ENCODE assay signal across 28 cellular contexts in the genomic region with DNA sequence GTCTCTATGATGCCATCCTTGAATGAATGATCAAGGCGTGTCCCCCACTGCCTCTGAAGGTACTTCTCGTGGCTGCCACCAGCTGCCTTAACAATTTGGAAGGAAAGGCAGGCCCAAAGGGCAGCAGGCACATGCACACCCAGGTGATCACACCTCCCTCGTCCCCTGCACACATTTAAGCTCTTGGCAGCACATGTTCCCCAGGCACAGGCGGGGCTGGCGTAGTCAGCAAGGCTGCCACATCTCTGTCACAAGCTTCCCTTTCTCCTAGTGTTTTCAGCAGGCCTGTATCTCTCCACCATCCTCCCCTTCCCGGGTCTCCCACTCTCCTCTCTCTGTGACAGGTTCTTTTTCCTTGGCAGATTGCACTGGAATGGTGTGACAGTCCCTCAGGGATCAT.
"Had no signal": no experiment of that assay in that cellular context is flagged by ENCODE, and none has a peak within 500 bp of the region (broad histone marks: within the 10 kb centered on the region; RNA-seq: fewer than 3 reads in every experiment).

No MANE protein-coding gene starts in this region.

- H3K27me3 ChIP-seq: breast epithelium, sigmoid colon, thyroid gland, upper lobe of left lung, vagina had no signal

- H3K36me3 ChIP-seq: breast epithelium, heart left ventricle, sigmoid colon, thyroid gland, upper lobe of left lung, vagina had no signal

- H3K27me3 Mint-ChIP-seq: stimulated activated memory B cell treated with anti-CD40 and anti-IgM and Interleukin-4, amounts not matched to agents 10 μg/mL and 1 μg/mL and 100 μg/mL, for 72 hours had no signal

- H3K9me3 Mint-ChIP-seq: activated naive CD4-positive, alpha-beta T cell treated with anti-CD3 and anti-CD28 coated beads, Interleukin-2, amount 50 U/mL, for 24 hours; activated T-helper 2 cell treated with anti-CD3 and anti-CD28 coated beads, Interferon-gamma antibody, Interleukin-2, Interleukin-4, amounts not matched to agents 10 μg/mL and 5 μg/mL and 100 μg/mL, durations not matched to agents 14 hours and 24 hours and 36 hours; stimulated activated memory B cell treated with anti-CD40 and anti-IgM and Interleukin-4, amounts not matched to agents 10 μg/mL and 1 μg/mL and 100 μg/mL, for 72 hours had no signal

- H3K4me1 Mint-ChIP-seq: activated CD4-positive, alpha-beta T cell treated with anti-CD3 and anti-CD28 coated beads for 36 hours; activated CD8-positive, alpha-beta memory T cell treated with anti-CD3 and anti-CD28 coated beads, Interleukin-2, amount 10 ng/mL, durations not matched to agents 7 days and 5 days; activated naive CD4-positive, alpha-beta T cell treated with anti-CD3 and anti-CD28 coated beads, Interleukin-2, amount 50 U/mL, for 24 hours; activated naive CD8-positive, alpha-beta T cell treated with anti-CD3 and anti-CD28 coated beads, Interleukin-2, amount 50 U/mL, for 24 hours; immature natural killer cell; mesothelial cell of epicardium; naive B cell; stimulated activated memory B cell treated with anti-CD40 and anti-IgM and Interleukin-4, amounts not matched to agents 10 μg/mL and 1 μg/mL and 100 μg/mL, for 72 hours; stimulated activated naive CD8-positive, alpha-beta T cell treated with anti-CD3 and anti-CD28 coated beads, Interleukin-15, amount 100 ng/mL, for 72 hours had no signal

- DNase-seq: activated CD4-positive, alpha-beta T cell treated with anti-CD3 and anti-CD28 coated beads for 36 hours; activated CD4-positive, CD25-positive, alpha-beta regulatory T cell; activated CD8-positive, alpha-beta memory T cell treated with anti-CD3 and anti-CD28 coated beads, Interleukin-2, amount 10 ng/mL, durations not matched to agents 7 days and 5 days; activated CD8-positive, alpha-beta T cell treated with anti-CD3 and anti-CD28 coated beads, Interleukin-2, amount 10 ng/mL, durations not matched to agents 7 days and 5 days; activated naive CD8-positive, alpha-beta T cell treated with anti-CD3 and anti-CD28 coated beads, Interleukin-2, amount 50 U/mL, for 24 hours; activated T-cell treated with anti-CD3 and anti-CD28 coated beads, Interleukin-2, amount 50 U/mL, for 48 hours; foreskin fibroblast; heart left ventricle; hypothalamus; immature natural killer cell; naive B cell; nephron progenitor cell; sigmoid colon; small intestine; stimulated activated CD4-positive, alpha-beta T cell treated with anti-CD3 and anti-CD28 coated beads, Interleukin-4, amount 100 ng/mL, for 4 hours; stimulated activated CD8-positive, alpha-beta memory T cell treated with anti-CD3 and anti-CD28 coated beads, Interleukin-4, amount 100 ng/mL, for 48 hours; stimulated activated naive CD8-positive, alpha-beta T cell treated with anti-CD3 and anti-CD28 coated beads, Interleukin-15, amount 100 ng/mL, for 72 hours; substantia nigra; T-helper 1 cell; thyroid gland; upper lobe of left lung had no signal

- FAIRE-seq: small intestine had no signal

- H3K4me3 Mint-ChIP-seq: activated CD4-positive, alpha-beta T cell treated with anti-CD3 and anti-CD28 coated beads for 36 hours; activated CD8-positive, alpha-beta memory T cell treated with anti-CD3 and anti-CD28 coated beads, Interleukin-2, amount 10 ng/mL, durations not matched to agents 7 days and 5 days; activated CD8-positive, alpha-beta T cell treated with anti-CD3 and anti-CD28 coated beads, Interleukin-2, amount 10 ng/mL, durations not matched to agents 7 days and 5 days; activated naive CD4-positive, alpha-beta T cell treated with anti-CD3 and anti-CD28 coated beads, Interleukin-2, amount 50 U/mL, for 24 hours; activated naive CD8-positive, alpha-beta T cell treated with anti-CD3 and anti-CD28 coated beads, Interleukin-2, amount 50 U/mL, for 24 hours; immature natural killer cell; mesothelial cell of epicardium; nephron progenitor cell; stimulated activated memory B cell treated with anti-CD40 and anti-IgM and Interleukin-4, amounts not matched to agents 10 μg/mL and 1 μg/mL and 100 μg/mL, for 72 hours; stimulated activated naive CD8-positive, alpha-beta T cell treated with anti-CD3 and anti-CD28 coated beads, Interleukin-15, amount 100 ng/mL, for 72 hours had no signal

- H3K36me3 Mint-ChIP-seq: activated CD8-positive, alpha-beta memory T cell treated with anti-CD3 and anti-CD28 coated beads, Interleukin-2, amount 10 ng/mL, durations not matched to agents 7 days and 5 days; activated naive CD4-positive, alpha-beta T cell treated with anti-CD3 and anti-CD28 coated beads, Interleukin-2, amount 50 U/mL, for 24 hours; immature natural killer cell; mesothelial cell of epicardium; naive B cell; stimulated activated memory B cell treated with anti-CD40 and anti-IgM and Interleukin-4, amounts not matched to agents 10 μg/mL and 1 μg/mL and 100 μg/mL, for 72 hours had no signal

- H3K4me3 ChIP-seq: breast epithelium, coronary artery, heart left ventricle, sigmoid colon, thyroid gland, upper lobe of left lung, vagina had no signal

- H3K27ac Mint-ChIP-seq: activated CD4-positive, alpha-beta T cell treated with anti-CD3 and anti-CD28 coated beads for 36 hours; activated CD8-positive, alpha-beta memory T cell treated with anti-CD3 and anti-CD28 coated beads, Interleukin-2, amount 10 ng/mL, durations not matched to agents 7 days and 5 days; activated CD8-positive, alpha-beta T cell treated with anti-CD3 and anti-CD28 coated beads, Interleukin-2, amount 10 ng/mL, durations not matched to agents 7 days and 5 days; activated naive CD4-positive, alpha-beta T cell treated with anti-CD3 and anti-CD28 coated beads, Interleukin-2, amount 50 U/mL, for 24 hours; activated naive CD8-positive, alpha-beta T cell treated with anti-CD3 and anti-CD28 coated beads, Interleukin-2, amount 50 U/mL, for 24 hours; activated T-helper 2 cell treated with anti-CD3 and anti-CD28 coated beads, Interferon-gamma antibody, Interleukin-2, Interleukin-4, amounts not matched to agents 10 μg/mL and 5 μg/mL and 100 μg/mL, durations not matched to agents 14 hours and 24 hours and 36 hours; immature natural killer cell; mesothelial cell of epicardium; naive B cell; nephron progenitor cell; stimulated activated memory B cell treated with anti-CD40 and anti-IgM and Interleukin-4, amounts not matched to agents 10 μg/mL and 1 μg/mL and 100 μg/mL, for 72 hours had no signal
